ENCODE assay signal across 16 cellular contexts in the genomic region with DNA sequence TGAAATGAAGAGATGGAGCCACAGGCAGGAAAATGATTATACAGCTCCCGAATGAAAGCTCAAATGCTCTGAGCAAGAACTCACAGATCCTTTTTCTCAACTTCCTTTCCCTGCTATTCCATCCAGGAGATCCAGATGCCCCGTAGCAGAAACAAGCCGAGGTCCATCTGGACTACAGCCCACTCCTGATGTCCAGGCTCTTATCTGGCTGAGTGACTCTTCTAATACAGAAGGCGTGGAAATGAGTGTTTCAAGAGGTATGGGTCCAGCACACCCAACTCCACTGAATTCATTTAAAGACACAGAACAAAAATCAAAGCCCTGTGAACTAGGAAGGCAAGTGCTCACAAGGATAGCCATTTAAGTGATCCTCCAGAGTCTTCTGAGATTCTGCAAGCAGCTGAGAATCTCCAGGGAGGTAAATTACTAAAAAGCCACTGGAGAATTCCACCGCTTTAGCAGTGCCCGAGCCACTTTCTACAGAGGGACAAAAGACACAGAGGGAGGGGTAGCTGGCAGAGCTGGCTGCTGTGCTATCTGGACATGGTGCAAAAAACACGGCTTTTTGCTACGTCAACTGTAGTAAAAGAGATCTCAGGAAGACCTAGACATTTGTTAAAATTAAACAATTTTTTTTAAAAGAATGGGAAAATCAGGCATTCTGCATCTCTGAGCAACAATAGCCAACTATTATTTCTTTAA. TPM values are rescaled to one million over a fixed set of nuclear protein-coding genes. Genes with fewer than 3 reads are reported as not detected.
DNase-seq lines count a peak whose midpoint lies in the region; ATAC-seq and TF ChIP-seq lines count a peak whose summit lies in the region.
"Had no signal": no experiment of that assay in that cellular context is flagged by ENCODE, and none has a peak within 500 bp of the region (broad histone marks: within the 10 kb centered on the region; RNA-seq: fewer than 3 reads in every experiment).

No MANE protein-coding gene starts in this region.

- 40 to 45% methylated on average over 2 to 8 of the region's 8 CpGs for WGBS in transverse colon (ENCODE audit: low coverage in 1 of 2), 2 donors

- DNase-seq in amniotic epithelial cell (ENCODE audit: low read depth) (peak; percentile 13), globus pallidus (ENCODE audit: low spot score) (peak; percentile 71), midbrain (lab: John Stamatoyannopoulos, UW) (peak; percentile 30), transverse colon (no peak), left colon (no peak), COLO829 (ENCODE audit: low spot score) (no peak)
- DNase-seq: activated CD4-positive, alpha-beta T cell treated with anti-CD3 and anti-CD28 coated beads for 48 hours; activated naive CD8-positive, alpha-beta T cell treated with anti-CD3 and anti-CD28 coated beads, Interleukin-2, amount 50 U/mL, for 24 hours; EL; mesendoderm; NCI-H1436 treated with DMSO at 0.1 percent for 48 hours; NCI-H2227 treated with DMSO at 0.1 percent for 48 hours; stimulated activated naive CD8-positive, alpha-beta T cell treated with anti-CD3 and anti-CD28 coated beads, Interleukin-15, amount 100 ng/mL, for 72 hours had no signal

- no peaks in the 10 kb centered on the region for H3K36me3 ChIP-seq in transverse colon

- TF ChIP-seq POLR2A in transverse colon (IDR thresholded peaks at IDR 0.05) (no peak), GM18505 (IDR thresholded peaks at IDR 0.05; ENCODE audit: borderline replicate concordance, extremely low read depth, insufficient read depth, insufficient read length) (no peak)

- in situ Hi-C loops in transverse colon (cut with MboI; ENCODE audit: low pct_ligation_motif_present in 1 of 4, low pct_unique_long_range_greater_than_20kb in 1 of 4, low sequenced_read_pairs in 3 of 4), result no loop called here

- H3K4me3 ChIP-seq in transverse colon, result no peak overlapping the region

- peak overlapping the region; percentile 68 to 88 (median 84) for H3K27ac ChIP-seq in transverse colon
- H3K27ac ChIP-seq: C4-2B had no signal

- H3K9me3 ChIP-seq in transverse colon, result no peaks in the 10 kb centered on the region

- ATAC-seq in GM19397 (IDR thresholded peaks at IDR 0.05; ENCODE audit: unreplicated experiment), result no peak
- no peak for ATAC-seq in left colon
- ATAC-seq in GM18505 (IDR thresholded peaks at IDR 0.05; ENCODE audit: unreplicated experiment), result no peak
- ATAC-seq: activated naive CD8-positive, alpha-beta T cell treated with anti-CD3 and anti-CD28 coated beads, Interleukin-2, amount 50 U/mL, for 24 hours; stimulated activated naive CD8-positive, alpha-beta T cell treated with anti-CD3 and anti-CD28 coated beads, Interleukin-15, amount 100 ng/mL, for 72 hours had no signal

- TF ChIP-seq CTCF in transverse colon (IDR thresholded peaks at IDR 0.05), result no peak

- no peak for TF ChIP-seq EP300 in transverse colon (IDR thresholded peaks at IDR 0.05; ENCODE audit: low read depth)

- H3K4me1 ChIP-seq in transverse colon, result peaks cover 28 to 55% (median 34%) of the 10 kb centered on the region in 4 donors

- intact Hi-C loops in transverse colon (cut with DNase I; ENCODE audit: low total_unique reads), result no loop called here
- intact Hi-C loops in left colon (cut with DNase I, micrococcal nuclease), result no loop called here

- no peaks in the 10 kb centered on the region for H3K27me3 ChIP-seq in transverse colon

RNA-seq across cellular contexts. Expression of a gene that starts 24.5 kb away (rescaled TPM):
- total RNA-seq in transverse colon, result 10 to 100 TPM; 29.2 to 42.2 (median 38.2) TPM
- total RNA-seq in left colon, result 10 to 100 TPM; 53.5 to 60.5 TPM

Comparison
In these comparisons a context has a peak if more than half of its experiments do, and no peak if none do; other contexts are left out.
1. DNase-seq: peak in amniotic epithelial cell (single experiment), globus pallidus (single experiment) and midbrain (single experiment); none in transverse colon (single experiment), left colon (0 of 2) and COLO829 (single experiment).